ENCODE assay signal across 8 cellular contexts in genomic region chr14:93959239-93960107, GRCh38. TPM values are rescaled to one million over a fixed set of nuclear protein-coding genes. Genes with fewer than 3 reads are reported as not detected.
A peak's percentile ranks its signal among the peaks of the same experiment; 100 is the strongest.
DNase-seq lines count a peak whose midpoint lies in the region; ATAC-seq and TF ChIP-seq lines count a peak whose summit lies in the region.

No MANE protein-coding gene starts in this region.

- H3K27me3 ChIP-seq in colonic mucosa = no peaks in the 10 kb centered on the region

- no peaks in the 10 kb centered on the region for H3K9me3 ChIP-seq in colonic mucosa

- peak; percentile 66 for ATAC-seq in GM21786 (IDR thresholded peaks at IDR 0.05; ENCODE audit: unreplicated experiment)

- H3K4me1 Mint-ChIP-seq in IgD-negative memory B cell = peaks cover 66 to 81% (median 75%) of the 10 kb centered on the region in 3 donors

- peak; percentile 92 for DNase-seq in ELF-1 (ENCODE audit: low read depth, low spot score)
- DNase-seq in activated CD4-positive, alpha-beta T cell treated with anti-CD3 and anti-CD28 coated beads for 1 hour = peak; percentile 85
- DNase-seq in colonic mucosa = peak; percentile 55
- DNase-seq in mucosa of gallbladder (ENCODE audit: low spot score) = peak; percentile 40
- peak; percentile 55 to 77 (median 71) for DNase-seq in stimulated activated naive CD4-positive, alpha-beta T cell (lab: John Stamatoyannopoulos, UW)
- DNase-seq in NCI-H1092 (lab: John Stamatoyannopoulos, UW) = no peak

- H3K4me1 ChIP-seq in colonic mucosa = no peaks in the 10 kb centered on the region

- H3K27ac ChIP-seq in colonic mucosa = peak overlapping the region; percentile 38

- no peak overlapping the region for H3K4me3 ChIP-seq in colonic mucosa

- peak overlapping the region; percentile 53 to 91 (median 82) for H3K4me3 Mint-ChIP-seq in IgD-negative memory B cell

- no peaks in the 10 kb centered on the region for H3K9me3 Mint-ChIP-seq in IgD-negative memory B cell

- H3K27ac Mint-ChIP-seq in IgD-negative memory B cell = peak overlapping the region; percentile 95 to 98 (median 96)

- H3K36me3 ChIP-seq in colonic mucosa = no peaks in the 10 kb centered on the region

- no peaks in the 10 kb centered on the region for H3K27me3 Mint-ChIP-seq in IgD-negative memory B cell

- H3K9ac ChIP-seq in colonic mucosa (ENCODE audit: low read depth in 2 of 2, low read length in 2 of 2) = peak overlapping the region; percentile 21 to 53

- peaks cover 5% of the 10 kb centered on the region for H3K36me3 Mint-ChIP-seq in IgD-negative memory B cell

- TF ChIP-seq CTCF in colonic mucosa (IDR thresholded peaks at IDR 0.05) = no peak

- intact Hi-C loops in colonic mucosa (cut with DNase I) = no loop called here

RNA-seq across cellular contexts. Expression of gene ASB2, which starts 16.9 kb away (rescaled TPM):
- polyA plus RNA-seq in IgD-negative memory B cell = 3.8 TPM
- total RNA-seq in colonic mucosa (10 to 100 TPM in 1 of 2 donors, 1 to 10 TPM in 1; 1.3 to 13.4 TPM), mucosa of gallbladder (28.0 TPM)

RNA-seq across cellular contexts. Expression of gene FAM181A, which starts 32.3 kb away (rescaled TPM):
- not detected for polyA plus RNA-seq in IgD-negative memory B cell
- total RNA-seq in colonic mucosa (not detected), mucosa of gallbladder (not detected)

RNA-seq across cellular contexts. Expression of gene CCDC197, which starts 37.6 kb away (rescaled TPM):
- not detected for polyA plus RNA-seq in IgD-negative memory B cell
- total RNA-seq in colonic mucosa = not detected
- total RNA-seq in mucosa of gallbladder = not detected
